In genomic region chr3:74603292-74603691, GRCh38 we compare ENCODE assay signal across 27 cellular contexts. TPM values are rescaled to one million over a fixed set of nuclear protein-coding genes. Genes with fewer than 3 reads are reported as not detected.
"Had no signal": no experiment of that assay in that cellular context is flagged by ENCODE, and none has a peak within 500 bp of the region (broad histone marks: within the 10 kb centered on the region; RNA-seq: fewer than 3 reads in every experiment).

No MANE protein-coding gene starts in this region.

- H3K27ac ChIP-seq: neural progenitor cell, ovary, parathyroid adenoma, psoas muscle, right lobe of liver, sigmoid colon, stomach, thoracic aorta, thyroid gland, tibial nerve, upper lobe of left lung, vagina had no signal

- H3K4me3 ChIP-seq: neural progenitor cell, ovary, psoas muscle, right lobe of liver, sigmoid colon, stomach, thoracic aorta, thyroid gland, tibial nerve, upper lobe of left lung, vagina had no signal

- H3K4me3 Mint-ChIP-seq: nephron; neural progenitor cell; stimulated activated effector memory CD8-positive, alpha-beta T cell treated with anti-CD3 and anti-CD28 coated beads, Interleukin-12 subunit alpha, Interleukin-12 subunit beta, amount 100 ng/mL, for 72 hours; stimulated activated naive B cell treated with anti-CD40 and anti-IgM and Interleukin-4, amounts not matched to agents 10 μg/mL and 1 μg/mL and 100 μg/mL, for 72 hours; stimulated activated naive CD8-positive, alpha-beta T cell treated with anti-CD3 and anti-CD28 coated beads, Interleukin-15, Interleukin-2, amounts not matched to agents 100 ng/mL and 50 ng/mL, for 24 hours had no signal

- H3K36me3 Mint-ChIP-seq: neural progenitor cell; stimulated activated effector memory CD8-positive, alpha-beta T cell treated with anti-CD3 and anti-CD28 coated beads, Interleukin-12 subunit alpha, Interleukin-12 subunit beta, amount 100 ng/mL, for 72 hours; stimulated activated naive B cell treated with anti-CD40 and anti-IgM and Interleukin-4, amounts not matched to agents 10 μg/mL and 1 μg/mL and 100 μg/mL, for 72 hours had no signal

- H3K36me3 ChIP-seq: neural progenitor cell, ovary, right lobe of liver, sigmoid colon, stomach, thoracic aorta, thyroid gland, tibial nerve, upper lobe of left lung, vagina had no signal

- ATAC-seq: psoas muscle; right cardiac atrium; right lobe of liver; stimulated activated effector memory CD8-positive, alpha-beta T cell treated with anti-CD3 and anti-CD28 coated beads, Interleukin-12 subunit alpha, Interleukin-12 subunit beta, amount 100 ng/mL, for 72 hours; stimulated activated naive B cell treated with anti-CD40 and anti-IgM and Interleukin-4, amounts not matched to agents 10 μg/mL and 1 μg/mL and 100 μg/mL, for 72 hours had no signal

- H3K27me3 Mint-ChIP-seq: progenitor cell of endocrine pancreas; stimulated activated naive B cell treated with anti-CD40 and anti-IgM and Interleukin-4, amounts not matched to agents 10 μg/mL and 1 μg/mL and 100 μg/mL, for 72 hours; stimulated activated naive CD8-positive, alpha-beta T cell treated with anti-CD3 and anti-CD28 coated beads, Interleukin-15, Interleukin-2, amounts not matched to agents 100 ng/mL and 50 ng/mL, for 24 hours had no signal

- H3K27ac Mint-ChIP-seq: nephron; neural progenitor cell; progenitor cell of endocrine pancreas; stimulated activated effector memory CD8-positive, alpha-beta T cell treated with anti-CD3 and anti-CD28 coated beads, Interleukin-12 subunit alpha, Interleukin-12 subunit beta, amount 100 ng/mL, for 72 hours; stimulated activated naive B cell treated with anti-CD40 and anti-IgM and Interleukin-4, amounts not matched to agents 10 μg/mL and 1 μg/mL and 100 μg/mL, for 72 hours; stimulated activated naive CD8-positive, alpha-beta T cell treated with anti-CD3 and anti-CD28 coated beads, Interleukin-15, Interleukin-2, amounts not matched to agents 100 ng/mL and 50 ng/mL, for 24 hours had no signal

- H3K27me3 ChIP-seq: ovary, right lobe of liver, sigmoid colon, stomach, thyroid gland, tibial nerve, upper lobe of left lung, vagina had no signal

- H3K9me3 Mint-ChIP-seq: nephron had no signal

- H3K4me1 Mint-ChIP-seq: nephron; stimulated activated effector memory CD8-positive, alpha-beta T cell treated with anti-CD3 and anti-CD28 coated beads, Interleukin-12 subunit alpha, Interleukin-12 subunit beta, amount 100 ng/mL, for 72 hours; stimulated activated naive B cell treated with anti-CD40 and anti-IgM and Interleukin-4, amounts not matched to agents 10 μg/mL and 1 μg/mL and 100 μg/mL, for 72 hours had no signal

- DNase-seq: occipital lobe; ovary; posterior cingulate gyrus; psoas muscle; right cardiac atrium; right lobe of liver; sigmoid colon; small intestine; stimulated activated CD4-positive, alpha-beta T cell treated with anti-CD3 and anti-CD28 coated beads, Interleukin-15, amount 100 ng/mL, for 24 hours; stimulated activated CD4-positive, alpha-beta T cell treated with anti-CD3 and anti-CD28 coated beads, Interleukin-2, amount 100 ng/mL, for 24 hours; stimulated activated CD4-positive, alpha-beta T cell treated with anti-CD3 and anti-CD28 coated beads, Interleukin-2, amount 100 ng/mL, for 48 hours; stimulated activated CD4-positive, alpha-beta T cell treated with anti-CD3 and anti-CD28 coated beads, Interleukin-4, amount 100 ng/mL, for 24 hours; stimulated activated naive B cell treated with anti-CD40 and anti-IgM and Interleukin-4, amounts not matched to agents 10 μg/mL and 1 μg/mL and 100 μg/mL, for 72 hours; stimulated activated naive CD4-positive, alpha-beta T cell treated with Interleukin-2 at 50 U/mL for 16 hours; stomach; thyroid gland; trophoblast cell; upper lobe of left lung had no signal

RNA-seq across cellular contexts. Expression of gene CNTN3, which starts 11.2 kb away (rescaled TPM):
- total RNA-seq: vagina had no signal
